ENCODE assay signal across 1 cellular context in the genomic region with DNA sequence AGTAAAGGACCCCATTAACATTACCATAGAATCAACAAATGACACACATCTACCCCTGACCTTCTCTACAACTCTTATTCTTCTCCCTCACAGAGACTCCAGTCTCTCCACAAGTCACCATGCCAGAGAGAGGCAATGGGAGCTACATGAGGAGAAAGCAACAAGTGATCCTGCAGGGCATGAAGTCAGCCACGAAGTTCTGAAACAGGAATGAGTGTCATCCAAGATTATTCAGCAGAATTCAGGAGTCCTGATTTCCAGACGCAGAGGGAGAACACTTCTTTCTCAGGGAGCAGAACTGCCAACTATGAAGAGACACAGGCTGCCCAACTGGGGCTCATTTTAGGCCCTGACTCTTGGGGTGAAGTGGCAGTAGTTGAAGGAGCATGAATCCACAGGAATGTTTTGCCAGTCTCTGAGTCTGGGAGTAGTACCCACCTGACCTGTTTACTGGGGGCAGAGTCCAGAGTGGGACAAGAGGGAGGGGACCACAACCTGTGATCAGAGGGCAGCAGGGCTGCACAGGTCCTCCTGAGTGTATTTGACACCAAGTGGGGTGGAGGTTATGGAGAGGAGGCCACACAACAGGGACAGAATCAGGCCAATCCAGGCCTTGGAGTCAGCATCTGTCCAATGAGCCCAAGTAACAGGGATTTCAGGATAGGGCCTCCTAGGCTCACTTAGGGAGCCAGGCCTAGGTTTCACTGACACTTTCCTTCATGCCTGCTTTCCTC.
TF ChIP-seq lines count a peak whose summit lies in the region.

No MANE protein-coding gene starts in this region.

TF ChIP-seq in GM23338, 12 proteins besides CTCF, POLR2A, EP300 and RAD21 (continued from another document):
- TF ChIP-seq REST (IDR thresholded peaks at IDR 0.05; ENCODE audit: unreplicated experiment) (no peak), JUNB (IDR thresholded peaks at IDR 0.05; ENCODE audit: unreplicated experiment) (no peak)
